Comparison of ENCODE assay signal across 1 cellular context in the genomic region with DNA sequence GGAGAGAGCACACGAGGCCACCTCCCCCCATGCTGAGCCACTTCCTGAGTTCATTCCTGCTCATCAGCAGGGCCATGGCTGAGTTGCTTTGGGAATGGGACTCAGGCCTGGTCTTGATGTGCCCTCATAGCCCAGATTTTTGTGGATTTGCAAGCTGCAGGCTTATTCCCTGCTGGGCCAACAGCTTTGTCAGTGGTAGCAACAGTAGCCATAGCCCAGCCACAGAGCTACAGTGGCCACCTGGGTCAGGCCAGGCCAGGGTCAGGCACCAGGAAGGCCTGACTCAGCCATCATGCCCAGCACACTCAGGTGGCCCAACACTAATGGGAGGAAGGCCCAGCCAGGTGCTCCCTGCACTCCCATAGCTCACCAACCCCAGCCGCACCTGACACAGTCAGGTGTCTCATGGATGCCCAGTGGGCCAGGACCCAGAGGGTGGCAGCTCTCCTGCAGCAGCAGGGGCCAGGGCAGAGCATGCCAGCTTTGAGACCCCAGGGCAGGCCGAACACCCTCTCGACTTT.
TF ChIP-seq lines count a peak whose summit lies in the region.

No MANE protein-coding gene starts in this region.

TF ChIP-seq in H1, 55 proteins besides CTCF, POLR2A, EP300 and RAD21 (continued from another document):
- TF ChIP-seq SIN3A (conservative IDR thresholded peaks at IDR 0.05 in 1 of 2, IDR thresholded peaks at IDR 0.05 in 1 of 2; ENCODE audit: low read depth in 1 of 2, low read length in 2 of 2) (no peak), POU5F1 (IDR thresholded peaks at IDR 0.05; ENCODE audit: low read depth, low read length) (no peak), SIRT6 (IDR thresholded peaks at IDR 0.05; ENCODE audit: low read length) (no peak), KDM4A (IDR thresholded peaks at IDR 0.05; ENCODE audit: low read depth, low read length, severe bottlenecking) (no peak), ZNF274 (IDR thresholded peaks at IDR 0.05; ENCODE audit: borderline replicate concordance, extremely low read depth, low read length) (no peak), KDM5A (IDR thresholded peaks at IDR 0.05; ENCODE audit: low read length) (no peak), RNF2 (IDR thresholded peaks at IDR 0.05; ENCODE audit: borderline replicate concordance, low read depth, low read length, missing control alignments, poor library complexity, severe bottlenecking) (no peak), SP4 (IDR thresholded peaks at IDR 0.05; ENCODE audit: low read length) (no peak), NRF1 (IDR thresholded peaks at IDR 0.05; ENCODE audit: low read depth, low read length) (no peak), RXRA (IDR thresholded peaks at IDR 0.05; ENCODE audit: insufficient read depth, low read depth, low read length) (no peak)
TF ChIP-seq in H1: peak in this region for 0.
